ENCODE assay signal across 12 cellular contexts in genomic region chr12:6791931-6792520, GRCh38. TPM values are rescaled to one million over a fixed set of nuclear protein-coding genes. Genes with fewer than 3 reads are reported as not detected.
DNase-seq lines count a peak whose midpoint lies in the region; ATAC-seq, FAIRE-seq and TF ChIP-seq lines count a peak whose summit lies in the region.
"Had no signal": no experiment of that assay in that cellular context is flagged by ENCODE, and none has a peak within 500 bp of the region (broad histone marks: within the 10 kb centered on the region; RNA-seq: fewer than 3 reads in every experiment).

No MANE protein-coding gene starts in this region.

- peaks cover 36% of the 10 kb centered on the region for H3K4me1 ChIP-seq in BLaER1
- no peaks in the 10 kb centered on the region for H3K4me1 ChIP-seq in small intestine (ENCODE audit: control insufficient read depth in 2 of 2, insufficient read depth in 1 of 2, low read depth in 1 of 2, low read length in 1 of 2)

- no peak for FAIRE-seq in small intestine (lab: Jason Lieb, UNC)

- H3K27ac Mint-ChIP-seq in brain (peak overlapping the region; percentile 84 to 97 (median 88)), nephron progenitor cell (peak overlapping the region; percentile 90)

- H3K4me2 ChIP-seq in BLaER1 = peak overlapping the region; percentile 79

- 60 to 76% (median 63%) methylated on average over 13 of the region's 13 CpGs for WGBS in small intestine, 3 donors

- peaks cover 91% of the 10 kb centered on the region for H3K27me3 ChIP-seq in BLaER1
- H3K27me3 ChIP-seq in small intestine (ENCODE audit: control insufficient read depth in 2 of 2, insufficient read depth in 2 of 2, low read length in 2 of 2) = no peaks in the 10 kb centered on the region
- H3K27me3 ChIP-seq: testis had no signal

- no peaks in the 10 kb centered on the region for H3K9me3 ChIP-seq in BLaER1
- H3K9me3 ChIP-seq in small intestine (ENCODE audit: control insufficient read depth, low read depth) = no peaks in the 10 kb centered on the region
- H3K9me3 ChIP-seq: testis had no signal

- H3K36me3 ChIP-seq in BLaER1 (no peaks in the 10 kb centered on the region), small intestine (ENCODE audit: control insufficient read depth in 2 of 2, insufficient read depth in 2 of 2, low read length in 2 of 2) (no peaks in the 10 kb centered on the region)

- TF ChIP-seq CTCF in brain (conservative IDR thresholded peaks at IDR 0.05) (no peak), nephron progenitor cell (IDR thresholded peaks at IDR 0.05) (no peak)

- peaks cover 49% of the 10 kb centered on the region for H4K20me1 ChIP-seq in BLaER1

- DNase-seq in KBM-7 = peak; percentile 43
- DNase-seq in nephron progenitor cell = no peak
- DNase-seq in small intestine = no peak
- no peak for DNase-seq in NCI-H1694 (lab: John Stamatoyannopoulos, UW)
- DNase-seq in HPDE6-E6E7 (ENCODE audit: extremely low spot score) = no peak
- DNase-seq: effector CD4-positive, alpha-beta T cell; NCI-H2081 treated with DMSO at 0.1 percent for 48 hours; stimulated activated CD4-positive, alpha-beta T cell treated with anti-CD3 and anti-CD28 coated beads, Interleukin-12 subunit alpha, Interleukin-12 subunit beta, amount 100 ng/mL, for 4 hours; testis had no signal

- H3K4me3 ChIP-seq in BLaER1 = peak overlapping the region; percentile 40
- H3K4me3 ChIP-seq in small intestine (ENCODE audit: low read depth in 1 of 2, low read length in 2 of 2) = no peak overlapping the region
- H3K4me3 ChIP-seq: testis had no signal

- H3K27ac ChIP-seq in BLaER1 = no peak overlapping the region
- peak overlapping the region in 1 of 2 donors; percentile 80 for H3K27ac ChIP-seq in small intestine (ENCODE audit: low read depth in 1 of 2, low read length in 1 of 2)
- H3K27ac ChIP-seq: testis had no signal

- ATAC-seq in GM21576 (IDR thresholded peaks at IDR 0.05; ENCODE audit: unreplicated experiment) = no peak

- H3K4me3 Mint-ChIP-seq in brain (peak overlapping the region in 4 of 5 experiments; percentile 44 to 66 (median 61)), nephron progenitor cell (no peak overlapping the region)

- H3K4me1 Mint-ChIP-seq in brain (peaks cover 35% of the 10 kb centered on the region), nephron progenitor cell (peaks cover 47% of the 10 kb centered on the region)

- in situ Hi-C loops in KBM-7 (cut with MboI; ENCODE audit: low pct_unique_long_range_greater_than_20kb, low sequenced_read_pairs) = no loop called here

- H3K36me3 Mint-ChIP-seq in brain (no peaks in the 10 kb centered on the region), nephron progenitor cell (ENCODE audit: low read depth) (no peaks in the 10 kb centered on the region)

- H3K9ac ChIP-seq in BLaER1 = no peak overlapping the region

- H3K27me3 Mint-ChIP-seq in brain (no peaks in the 10 kb centered on the region), nephron progenitor cell (ENCODE audit: low read depth, poor library complexity) (peaks cover 3% of the 10 kb centered on the region)

- H3K9me3 Mint-ChIP-seq in brain (no peaks in the 10 kb centered on the region), nephron progenitor cell (no peaks in the 10 kb centered on the region)

RNA-seq across cellular contexts. Expression of gene CD4, which starts 2.7 kb away (rescaled TPM):
- polyA plus RNA-seq in brain (ENCODE audit: insufficient read depth, low read depth, low replicate concordance) = 13.7 TPM
- polyA plus RNA-seq in small intestine = 1 to 10 TPM in 2 of 3 donors, under 1 TPM in 1; 0.89 to 7.8 (median 5.1) TPM

RNA-seq across cellular contexts. Expression of gene LAG3, which starts 19.7 kb away (rescaled TPM):
- polyA plus RNA-seq in brain (ENCODE audit: insufficient read depth, low read depth, low replicate concordance) (0.81 TPM), small intestine (1 to 10 TPM in 1 of 3 donors, under 1 TPM in 2; 0.67 to 5.9 (median 0.76) TPM)

RNA-seq across cellular contexts. Expression of gene PTMS, which starts 25.9 kb away (rescaled TPM):
- polyA plus RNA-seq in brain (ENCODE audit: insufficient read depth, low read depth, low replicate concordance) (1,278 TPM), small intestine (100 to 1,000 TPM in 1 of 3 donors, 10 to 100 TPM in 2; 34.0 to 204 (median 85.9) TPM)

RNA-seq across cellular contexts. Expression of gene GPR162, which starts 29.6 kb away (rescaled TPM):
- polyA plus RNA-seq in brain (ENCODE audit: insufficient read depth, low read depth, low replicate concordance) = 59.9 TPM
- polyA plus RNA-seq in small intestine = 1 to 10 TPM in 2 of 3 donors, not detected in 1; 1.1 to 6.7 TPM

RNA-seq across cellular contexts. Expression of gene P3H3, which starts 36.2 kb away (rescaled TPM):
- polyA plus RNA-seq in brain (ENCODE audit: insufficient read depth, low read depth, low replicate concordance) = 14.5 TPM
- polyA plus RNA-seq in small intestine = 1 to 10 TPM in 2 of 3 donors, under 1 TPM in 1; 0.89 to 7.1 (median 2.7) TPM
